In the genomic region with DNA sequence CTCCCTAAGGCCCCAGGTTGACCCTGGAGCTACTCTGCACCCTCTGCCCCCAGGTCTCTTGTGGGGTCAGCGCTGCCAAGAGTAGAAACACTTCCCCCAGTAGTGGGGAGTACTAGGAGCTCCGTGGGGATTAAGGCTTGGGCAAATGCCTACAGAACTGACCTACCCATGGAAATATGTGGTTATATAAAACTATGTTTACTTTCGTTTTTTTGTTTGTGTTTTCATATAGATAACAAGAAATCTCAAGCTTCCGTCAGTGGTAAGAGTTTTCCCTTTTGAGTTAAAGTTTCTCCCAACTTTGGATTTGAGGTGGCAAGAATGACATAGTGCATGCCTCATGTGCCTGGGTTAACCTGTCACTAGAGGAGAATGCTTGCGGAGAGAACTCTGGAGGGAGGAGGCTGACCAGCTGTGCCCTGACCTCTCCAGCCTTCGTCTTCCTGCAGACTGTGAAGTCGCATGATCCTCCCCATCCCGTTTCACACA, we compare ENCODE assay signal across 10 cellular contexts. TPM values are rescaled to one million over a fixed set of nuclear protein-coding genes. Genes with fewer than 3 reads are reported as not detected.
DNase-seq lines count a peak whose midpoint lies in the region; ATAC-seq, FAIRE-seq and TF ChIP-seq lines count a peak whose summit lies in the region.
"Had no signal": no experiment of that assay in that cellular context is flagged by ENCODE, and none has a peak within 500 bp of the region (broad histone marks: within the 10 kb centered on the region; RNA-seq: fewer than 3 reads in every experiment).

No MANE protein-coding gene starts in this region.

- H3K4ac ChIP-seq in mesenchymal stem cell (ENCODE audit: low read depth in 1 of 2, low read length in 2 of 2) = no peak overlapping the region

- H3K36me3 ChIP-seq in endothelial cell of umbilical vein (ENCODE audit: control insufficient read depth in 2 of 2, extremely low read depth in 1 of 2, insufficient read depth in 2 of 2, low read length in 2 of 2) = peaks cover 14 to 15% of the 10 kb centered on the region in 2 experiments
- peaks cover 38 to 47% of the 10 kb centered on the region in 2 experiments for H3K36me3 ChIP-seq in mesenchymal stem cell (ENCODE audit: control insufficient read depth in 1 of 2, insufficient read depth in 2 of 2, low read depth in 1 of 2, low read length in 2 of 2)
- H3K36me3 ChIP-seq in tibial nerve = peaks cover 0 to 50% (median 10%) of the 10 kb centered on the region in 3 donors

- H3K9ac ChIP-seq in endothelial cell of umbilical vein (replicated peaks; ENCODE audit: extremely low read depth, insufficient read depth, low read length) = peak overlapping the region; percentile 12
- peak overlapping the region; percentile 89 for H3K9ac ChIP-seq in mesenchymal stem cell (ENCODE audit: low read length)

- FAIRE-seq in endothelial cell of umbilical vein (lab: Jason Lieb, UNC) = peak; percentile 86
- FAIRE-seq: GM12891 had no signal

- H3K4me3 Mint-ChIP-seq in activated CD4-positive, alpha-beta T cell treated with anti-CD3 and anti-CD28 coated beads, Interleukin-2, amount 10 ng/mL, durations not matched to agents 7 days and 5 days = no peak overlapping the region

- peak overlapping the region in 1 of 2 experiments; percentile 31 for H2BK12ac ChIP-seq in mesenchymal stem cell (ENCODE audit: low read length in 2 of 2)

- no peak for TF ChIP-seq EP300 in tibial nerve (IDR thresholded peaks at IDR 0.05)

- H3K9me3 ChIP-seq in endothelial cell of umbilical vein (replicated peaks; ENCODE audit: control insufficient read depth, insufficient read depth, low read length) = no peaks in the 10 kb centered on the region
- H3K9me3 ChIP-seq in mesenchymal stem cell (ENCODE audit: control insufficient read depth, low read length) = no peaks in the 10 kb centered on the region
- no peaks in the 10 kb centered on the region for H3K9me3 ChIP-seq in tibial nerve

- peaks cover 95% of the 10 kb centered on the region for H3K4me1 Mint-ChIP-seq in activated CD4-positive, alpha-beta T cell treated with anti-CD3 and anti-CD28 coated beads, Interleukin-2, amount 10 ng/mL, durations not matched to agents 7 days and 5 days

- H3K9me1 ChIP-seq in endothelial cell of umbilical vein (replicated peaks; ENCODE audit: control insufficient read depth, extremely low read depth, insufficient read depth, low read length) = no peaks in the 10 kb centered on the region

- WGBS in mesenchymal stem cell = 63% methylated on average over 4 of the region's 8 CpGs
- 30 to 32% methylated on average over 8 of the region's 8 CpGs for WGBS in tibial nerve, 2 donors

- dilution Hi-C loops in endothelial cell of umbilical vein (cut with MboI; ENCODE audit: extremely low pct_ligation_motif_present, low sequenced_read_pairs) = no loop called here

- peaks cover 7% of the 10 kb centered on the region for H3K79me1 ChIP-seq in mesenchymal stem cell (replicated peaks; ENCODE audit: low read length, poor library complexity, severe bottlenecking)

- CTCF ChIA-PET in activated CD4-positive, alpha-beta T cell treated with anti-CD3 and anti-CD28 coated beads, Interleukin-2, amount 10 ng/mL, durations not matched to agents 7 days and 5 days (lab: Charles Lee) = interaction anchor here (1.9 to 11.8 kb wide), 2 partner anchors 13 to 19 kb away, joined by 4 to 122 read pairs; no protein-coding TSS in a partner anchor
- CTCF ChIA-PET in endothelial cell of umbilical vein (lab: Charles Lee) = interaction anchor here (0.9 to 5.0 kb wide), 7 partner anchors 12 to 135 kb away, joined by 3 to 36 read pairs (median 4); no protein-coding TSS in a partner anchor

- POLR2A ChIA-PET in activated CD4-positive, alpha-beta T cell treated with anti-CD3 and anti-CD28 coated beads, Interleukin-2, amount 10 ng/mL, durations not matched to agents 7 days and 5 days (lab: Charles Lee) = interaction anchor here (0.6 to 1.1 kb wide), 2 partner anchors 19 to 46 kb away, joined by 3 read pairs; partner anchors contain the start of gene MED15
- POLR2A ChIA-PET in endothelial cell of umbilical vein (lab: Charles Lee) = no interaction called here

- no peak for DNase-seq in activated CD4-positive, alpha-beta T cell treated with anti-CD3 and anti-CD28 coated beads, Interleukin-2, amount 10 ng/mL, durations not matched to agents 7 days and 5 days
- DNase-seq in activated CD4-positive, alpha-beta T cell treated with anti-CD3 and anti-CD28 coated beads, Interleukin-2, amount 50 U/mL, for 48 hours = no peak
- DNase-seq in endothelial cell of umbilical vein (ENCODE audit: low read depth, low spot score) (peak; percentile 91), mesenchymal stem cell (peak; percentile 86), tibial nerve (ENCODE audit: low spot score in 2 of 2) (no peak), middle frontal gyrus (ENCODE audit: extremely low spot score, low spot score) (no peak), 8988T (no peak)
- DNase-seq: MV-4-11 had no signal

- no peak for ATAC-seq in GM21423 (IDR thresholded peaks at IDR 0.05; ENCODE audit: unreplicated experiment)

- peak overlapping the region; percentile 93 for H3K27ac Mint-ChIP-seq in activated CD4-positive, alpha-beta T cell treated with anti-CD3 and anti-CD28 coated beads, Interleukin-2, amount 10 ng/mL, durations not matched to agents 7 days and 5 days

- no peak for TF ChIP-seq POLR2A in endothelial cell of umbilical vein (IDR thresholded peaks at IDR 0.05; ENCODE audit: low read depth, low read length)
- no peak for TF ChIP-seq POLR2A in tibial nerve (IDR thresholded peaks at IDR 0.05)

- peak overlapping the region; percentile 94 for H2BK5ac ChIP-seq in mesenchymal stem cell (ENCODE audit: low read depth, low read length, poor library complexity, severe bottlenecking)

- no peak overlapping the region for H4K91ac ChIP-seq in mesenchymal stem cell (ENCODE audit: low read length)

- no TSS peak for BruUV-seq in endothelial cell of umbilical vein (replicated peaks; lab: Mats Ljungman, UMichigan)

- peaks cover 4% of the 10 kb centered on the region for H4K20me1 ChIP-seq in endothelial cell of umbilical vein (replicated peaks; ENCODE audit: control insufficient read depth, extremely low read depth, insufficient read depth, low read length)

- H2BK120ac ChIP-seq in mesenchymal stem cell (ENCODE audit: low read depth, low read length) = no peak overlapping the region

- intact Hi-C loops in endothelial cell of umbilical vein (cut with micrococcal nuclease) = no loop called here

- H2BK15ac ChIP-seq in mesenchymal stem cell (ENCODE audit: low read depth, poor library complexity, severe bottlenecking) = no peak overlapping the region

- H3K27me3 Mint-ChIP-seq in activated CD4-positive, alpha-beta T cell treated with anti-CD3 and anti-CD28 coated beads, Interleukin-2, amount 10 ng/mL, durations not matched to agents 7 days and 5 days = no peaks in the 10 kb centered on the region

- H3K18ac ChIP-seq in mesenchymal stem cell (ENCODE audit: low read depth in 1 of 2, low read length in 2 of 2) = peak overlapping the region; percentile 42 to 82

- H3K27ac ChIP-seq in endothelial cell of umbilical vein (ENCODE audit: insufficient read depth, low read depth, low read length) = peak overlapping the region; percentile 80
- peak overlapping the region; percentile 98 for H3K27ac ChIP-seq in mesenchymal stem cell (ENCODE audit: low read length, poor library complexity, severe bottlenecking)
- H3K27ac ChIP-seq in tibial nerve = peak overlapping the region; percentile 76 to 97 (median 86)

- H3K36me3 Mint-ChIP-seq in activated CD4-positive, alpha-beta T cell treated with anti-CD3 and anti-CD28 coated beads, Interleukin-2, amount 10 ng/mL, durations not matched to agents 7 days and 5 days (ENCODE audit: low read depth) = peaks cover 78% of the 10 kb centered on the region

- no peak for TF ChIP-seq CTCF in endothelial cell of umbilical vein (IDR thresholded peaks at IDR 0.05; ENCODE audit: extremely low read depth in 1 of 2, insufficient read depth in 1 of 2, low read depth in 1 of 2, low read length in 2 of 2)
- TF ChIP-seq CTCF in tibial nerve (IDR thresholded peaks at IDR 0.05) = no peak

- no peak overlapping the region for H3K14ac ChIP-seq in mesenchymal stem cell (ENCODE audit: low read length in 2 of 2)

- no peak overlapping the region for H3K4me3 ChIP-seq in endothelial cell of umbilical vein (replicated peaks in 1 of 3; ENCODE audit: insufficient read depth in 1 of 3, low read depth in 1 of 3, low read length in 3 of 3)
- H3K4me3 ChIP-seq in mesenchymal stem cell (ENCODE audit: insufficient read depth in 1 of 2, low read depth in 1 of 2, low read length in 2 of 2) = peak overlapping the region in 1 of 2 experiments; percentile 45
- no peak overlapping the region for H3K4me3 ChIP-seq in tibial nerve

- peaks cover 85% of the 10 kb centered on the region for H3K79me2 ChIP-seq in endothelial cell of umbilical vein (ENCODE audit: control insufficient read depth, insufficient read depth, low read length)

- H3K27me3 ChIP-seq in endothelial cell of umbilical vein (ENCODE audit: control insufficient read depth in 2 of 2, insufficient read depth in 2 of 2, low read length in 2 of 2) (no peaks in the 10 kb centered on the region), mesenchymal stem cell (ENCODE audit: control insufficient read depth in 1 of 2, insufficient read depth in 1 of 2, low read length in 2 of 2) (no peaks in the 10 kb centered on the region), tibial nerve (no peaks in the 10 kb centered on the region)

- H3K4me2 ChIP-seq in endothelial cell of umbilical vein (ENCODE audit: insufficient read depth, low read length) (peak overlapping the region; percentile 47), mesenchymal stem cell (ENCODE audit: low read length, poor library complexity, severe bottlenecking) (peak overlapping the region; percentile 48)

- no peaks in the 10 kb centered on the region for H3K9me3 Mint-ChIP-seq in activated CD4-positive, alpha-beta T cell treated with anti-CD3 and anti-CD28 coated beads, Interleukin-2, amount 10 ng/mL, durations not matched to agents 7 days and 5 days

- H2AK5ac ChIP-seq in mesenchymal stem cell (ENCODE audit: low read length, severe bottlenecking) = peak overlapping the region; percentile 99

- H3K4me1 ChIP-seq in endothelial cell of umbilical vein (ENCODE audit: control insufficient read depth, extremely low read depth, insufficient read depth, low read length) (peaks cover 64% of the 10 kb centered on the region), mesenchymal stem cell (ENCODE audit: control insufficient read depth, insufficient read depth, low read depth, low read length) (peaks cover 67% of the 10 kb centered on the region), tibial nerve (peaks cover 0 to 89% (median 61%) of the 10 kb centered on the region in 4 donors)

- H4K8ac ChIP-seq in mesenchymal stem cell (ENCODE audit: low read length) = no peak overlapping the region

- no peak overlapping the region for H3K23ac ChIP-seq in mesenchymal stem cell (ENCODE audit: low read length in 2 of 2)

- H2AFZ ChIP-seq in endothelial cell of umbilical vein (ENCODE audit: low read depth, low read length) (no peak overlapping the region), mesenchymal stem cell (ENCODE audit: low read depth, low read length) (no peak overlapping the region)

RNA-seq across cellular contexts. Expression of gene MED15, which starts 45.5 kb away (rescaled TPM):
- 100 to 1,000 TPM; 141 to 182 TPM for total RNA-seq in activated CD4-positive, alpha-beta T cell treated with anti-CD3 and anti-CD28 coated beads, Interleukin-2, amount 10 ng/mL, durations not matched to agents 7 days and 5 days
- total RNA-seq in endothelial cell of umbilical vein (126 and 138 TPM in 2 replicates), tibial nerve (100 to 1,000 TPM in 2 of 4 donors, 10 to 100 TPM in 2; 49.2 to 147 (median 102) TPM)
- polyA plus RNA-seq in endothelial cell of umbilical vein = 68.1 and 85.1 TPM in 2 replicates
- 39.4 and 44.2 TPM in 2 replicates for polyA plus RNA-seq in endothelial cell of umbilical vein (2011; cell fraction: cytosol; rRNA removed)
- polyA plus RNA-seq in endothelial cell of umbilical vein (2011; cell fraction: nucleus; rRNA removed) = 186 and 198 TPM in 2 replicates
- polyA plus RNA-seq in endothelial cell of umbilical vein (2012) = 54.1 and 54.9 TPM in 2 replicates
- polyA minus RNA-seq in endothelial cell of umbilical vein = 86.6 and 102 TPM in 2 replicates
- 22.4 TPM for polyA minus RNA-seq in endothelial cell of umbilical vein (2011; cell fraction: cytosol; rRNA and poly(A)+ RNA removed)
- polyA minus RNA-seq in endothelial cell of umbilical vein (2011; cell fraction: nucleus; rRNA and poly(A)+ RNA removed) = 145 and 223 TPM in 2 replicates
- 63.2 TPM for polyA plus RNA-seq in mesenchymal stem cell (2013, experiment 1 of 2)
- 60.2 TPM for polyA plus RNA-seq in mesenchymal stem cell (2013, experiment 2 of 2)

RNA-seq across cellular contexts. Expression of gene KLHL22, which starts 57.4 kb away (rescaled TPM):
- total RNA-seq in activated CD4-positive, alpha-beta T cell treated with anti-CD3 and anti-CD28 coated beads, Interleukin-2, amount 10 ng/mL, durations not matched to agents 7 days and 5 days = 10 to 100 TPM; 38.7 to 40.1 TPM
- total RNA-seq in endothelial cell of umbilical vein (20.1 and 24.2 TPM in 2 replicates), tibial nerve (10 to 100 TPM; 31.6 to 50.4 (median 41.4) TPM)
- polyA plus RNA-seq in endothelial cell of umbilical vein = 33.6 and 38.1 TPM in 2 replicates
- polyA plus RNA-seq in endothelial cell of umbilical vein (2011; cell fraction: cytosol; rRNA removed) = 19.9 and 24.6 TPM in 2 replicates
- polyA plus RNA-seq in endothelial cell of umbilical vein (2011; cell fraction: nucleus; rRNA removed) = 33.5 and 50.8 TPM in 2 replicates
- polyA plus RNA-seq in endothelial cell of umbilical vein (2012) = 14.3 and 15.8 TPM in 2 replicates
- 40.5 and 44.8 TPM in 2 replicates for polyA minus RNA-seq in endothelial cell of umbilical vein
- 4.0 TPM for polyA minus RNA-seq in endothelial cell of umbilical vein (2011; cell fraction: cytosol; rRNA and poly(A)+ RNA removed)
- polyA minus RNA-seq in endothelial cell of umbilical vein (2011; cell fraction: nucleus; rRNA and poly(A)+ RNA removed) = 21.8 and 24.5 TPM in 2 replicates
- polyA plus RNA-seq in mesenchymal stem cell (2013, experiment 1 of 2) = 10.8 TPM
- 10.8 TPM for polyA plus RNA-seq in mesenchymal stem cell (2013, experiment 2 of 2)

Comparison
In these comparisons a context has a peak if more than half of its experiments do, and no peak if none do; other contexts are left out.
1. DNase-seq: peak in endothelial cell of umbilical vein (single experiment) and mesenchymal stem cell (single experiment); none in activated CD4-positive, alpha-beta T cell treated with anti-CD3 and anti-CD28 coated beads, Interleukin-2, amount 10 ng/mL, durations not matched to agents 7 days and 5 days (single experiment), activated CD4-positive, alpha-beta T cell treated with anti-CD3 and anti-CD28 coated beads, Interleukin-2, amount 50 U/mL, for 48 hours (0 of 2), tibial nerve (0 of 2), middle frontal gyrus (single experiment) and 8988T (single experiment).
2. Peak in every context shown above with its lines, with median percentiles within 50 percentile points of each other: H3K27ac ChIP-seq.